9 cellular contexts compared by ENCODE assay signal in the genomic region with DNA sequence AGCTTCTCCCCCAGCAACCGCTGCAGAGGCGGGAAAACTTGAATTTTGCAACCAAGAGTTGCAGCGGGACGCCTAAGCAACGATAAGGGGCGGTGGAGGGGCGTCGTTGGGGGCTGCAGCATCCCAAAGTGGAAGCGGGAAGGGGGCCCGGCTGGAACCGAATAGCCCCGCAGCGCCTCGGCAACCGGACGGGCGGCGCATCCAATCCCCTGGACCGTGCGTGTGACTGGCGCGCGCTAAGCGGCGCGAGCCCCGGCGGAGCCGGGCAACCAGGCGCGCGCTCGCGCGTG. TPM values are rescaled to one million over a fixed set of nuclear protein-coding genes. Genes with fewer than 3 reads are reported as not detected.
DNase-seq lines count a peak whose midpoint lies in the region; ATAC-seq and TF ChIP-seq lines count a peak whose summit lies in the region.
"Had no signal": no experiment of that assay in that cellular context is flagged by ENCODE, and none has a peak within 500 bp of the region (broad histone marks: within the 10 kb centered on the region; RNA-seq: fewer than 3 reads in every experiment).

No MANE protein-coding gene starts in this region.

- H3K27me3 Mint-ChIP-seq in activated T-cell treated with anti-CD3 and anti-CD28 coated beads, Interleukin-2, amount 50 U/mL, for 24 hours = no peaks in the 10 kb centered on the region
- H3K27me3 Mint-ChIP-seq in activated T-helper 17 cell treated with anti-CD3 and anti-CD28 coated beads, Interleukin-2, amount 50 U/mL, for 72 hours = no peaks in the 10 kb centered on the region

- H3K4me3 ChIP-seq in kidney epithelial cell (ENCODE audit: low read depth, low read length) (peak overlapping the region; percentile 40), thyroid gland (replicated peaks in 1 of 3) (peak overlapping the region; percentile 26 to 85 (median 45))

- ATAC-seq in activated T-helper 17 cell treated with anti-CD3 and anti-CD28 coated beads, Interleukin-2, amount 50 U/mL, for 72 hours (replicated peaks) = no peak
- ATAC-seq in GM18861 (IDR thresholded peaks at IDR 0.05; ENCODE audit: unreplicated experiment) (no peak), HG03460 (IDR thresholded peaks at IDR 0.05; ENCODE audit: unreplicated experiment) (no peak)

- no peaks in the 10 kb centered on the region for H3K9me3 ChIP-seq in thyroid gland

- no peak for DNase-seq in activated T-cell treated with anti-CD3 and anti-CD28 coated beads, Interleukin-2, amount 50 U/mL, for 24 hours
- DNase-seq in activated T-cell treated with anti-CD3 and anti-CD28 coated beads for 4 hours (no peak), kidney epithelial cell (ENCODE audit: low read depth) (no peak), thyroid gland (no peak), occipital lobe (lab: John Stamatoyannopoulos, UW) (no peak)

- 0 to 1% methylated on average over 5 to 18 of the region's 35 CpGs for WGBS in thyroid gland, 2 donors

- no peak for TF ChIP-seq CTCF in kidney epithelial cell (IDR thresholded peaks at IDR 0.05; ENCODE audit: insufficient read depth, low read length, poor library complexity, severe bottlenecking)
- no peak for TF ChIP-seq CTCF in thyroid gland (IDR thresholded peaks at IDR 0.05)

- peak overlapping the region; percentile 12 to 61 (median 54) for H3K27ac ChIP-seq in thyroid gland

- no peaks in the 10 kb centered on the region for H3K9me3 Mint-ChIP-seq in activated T-cell treated with anti-CD3 and anti-CD28 coated beads, Interleukin-2, amount 50 U/mL, for 24 hours
- no peaks in the 10 kb centered on the region for H3K9me3 Mint-ChIP-seq in activated T-helper 17 cell treated with anti-CD3 and anti-CD28 coated beads, Interleukin-2, amount 50 U/mL, for 72 hours

- H3K4me1 Mint-ChIP-seq in activated T-cell treated with anti-CD3 and anti-CD28 coated beads, Interleukin-2, amount 50 U/mL, for 24 hours (ENCODE audit: low read depth) = peaks cover 42% of the 10 kb centered on the region
- peaks cover 9% of the 10 kb centered on the region for H3K4me1 Mint-ChIP-seq in activated T-helper 17 cell treated with anti-CD3 and anti-CD28 coated beads, Interleukin-2, amount 50 U/mL, for 72 hours

- TF ChIP-seq POLR2A in thyroid gland (IDR thresholded peaks at IDR 0.05) = no peak

- no peaks in the 10 kb centered on the region for H3K36me3 ChIP-seq in kidney epithelial cell (ENCODE audit: control insufficient read depth, insufficient read depth, low read length)
- no peaks in the 10 kb centered on the region for H3K36me3 ChIP-seq in thyroid gland

- no peaks in the 10 kb centered on the region for H3K27me3 ChIP-seq in kidney epithelial cell (ENCODE audit: control insufficient read depth, insufficient read depth, low read length)
- H3K27me3 ChIP-seq in thyroid gland = no peaks in the 10 kb centered on the region

- peaks cover 7% of the 10 kb centered on the region for H3K36me3 Mint-ChIP-seq in activated T-cell treated with anti-CD3 and anti-CD28 coated beads, Interleukin-2, amount 50 U/mL, for 24 hours (ENCODE audit: low read depth)
- peaks cover under 1% of the 10 kb centered on the region for H3K36me3 Mint-ChIP-seq in activated T-helper 17 cell treated with anti-CD3 and anti-CD28 coated beads, Interleukin-2, amount 50 U/mL, for 72 hours (ENCODE audit: low read depth)

- intact Hi-C loops in thyroid gland (cut with DNase I) = no loop called here

- H3K4me3 Mint-ChIP-seq in activated T-cell treated with anti-CD3 and anti-CD28 coated beads, Interleukin-2, amount 50 U/mL, for 24 hours = peak overlapping the region; percentile 87
- peak overlapping the region; percentile 83 for H3K4me3 Mint-ChIP-seq in activated T-helper 17 cell treated with anti-CD3 and anti-CD28 coated beads, Interleukin-2, amount 50 U/mL, for 72 hours

- H3K27ac Mint-ChIP-seq in activated T-cell treated with anti-CD3 and anti-CD28 coated beads, Interleukin-2, amount 50 U/mL, for 24 hours = peak overlapping the region; percentile 55
- H3K27ac Mint-ChIP-seq in activated T-helper 17 cell treated with anti-CD3 and anti-CD28 coated beads, Interleukin-2, amount 50 U/mL, for 72 hours = peak overlapping the region; percentile 48

- peaks cover 9 to 42% of the 10 kb centered on the region in 2 donors for H3K4me1 ChIP-seq in thyroid gland

RNA-seq across cellular contexts. Expression of a gene that starts 0.7 kb away (rescaled TPM):
- total RNA-seq in activated T-helper 17 cell treated with anti-CD3 and anti-CD28 coated beads, Interleukin-2, amount 50 U/mL, for 72 hours = 1 to 10 TPM; 3.2 to 7.8 TPM
- total RNA-seq in kidney epithelial cell = 23.7 and 24.0 TPM in 2 replicates
- total RNA-seq in thyroid gland = 10 to 100 TPM; 14.3 to 18.1 (median 17.7) TPM
- 17.5 TPM for total RNA-seq in occipital lobe

RNA-seq across cellular contexts. Expression of a gene that starts 39.4 kb away (rescaled TPM):
- not detected for total RNA-seq in activated T-helper 17 cell treated with anti-CD3 and anti-CD28 coated beads, Interleukin-2, amount 50 U/mL, for 72 hours
- total RNA-seq in kidney epithelial cell = 0.08 and 0.41 TPM in 2 replicates
- 10 to 100 TPM in 1 of 4 donors, 1 to 10 TPM in 3; 6.2 to 23.9 (median 9.5) TPM for total RNA-seq in thyroid gland
- total RNA-seq in occipital lobe = 1.7 TPM
- total RNA-seq: activated CD8-positive, alpha-beta memory T cell treated with anti-CD3 and anti-CD28 coated beads for 36 hours had no signal
